In genomic region chr3:129256270-129256669, GRCh38 we compare ENCODE assay signal across 28 cellular contexts.
"Had no signal": no experiment of that assay in that cellular context is flagged by ENCODE, and none has a peak within 500 bp of the region (broad histone marks: within the 10 kb centered on the region; RNA-seq: fewer than 3 reads in every experiment).

No MANE protein-coding gene starts in this region.

- DNase-seq: activated B cell treated with CpG ODN at 0.5 μM for 24 hours; activated CD4-positive, alpha-beta memory T cell treated with anti-CD3 and anti-CD28 coated beads, Interleukin-2, amount 10 ng/mL, durations not matched to agents 7 days and 5 days; activated CD4-positive, alpha-beta T cell treated with anti-CD3 and anti-CD28 coated beads for 1 hour; activated CD4-positive, alpha-beta T cell treated with anti-CD3 and anti-CD28 coated beads, Interleukin-2, amount 50 U/mL, for 1 hour; activated gamma-delta T cell treated with Interleukin-2 at 50 U/mL for 16 hours; activated naive CD4-positive, alpha-beta T cell treated with anti-CD3 and anti-CD28 coated beads, Interleukin-2, amount 10 ng/mL, durations not matched to agents 7 days and 5 days; activated naive CD8-positive, alpha-beta T cell treated with anti-CD3 and anti-CD28 coated beads for 36 hours; activated T-cell treated with anti-CD3 and anti-CD28 coated beads for 4 hours; activated T-cell treated with anti-CD3 and anti-CD28 coated beads, Interleukin-2, amount 50 U/mL, for 48 hours; MG63; MV-4-11; NCI-H1092 treated with DMSO at 0.1 percent for 48 hours; NCI-H1436; NCI-H1694 treated with DMSO at 0.1 percent for 48 hours; NCI-H2029 treated with DMSO at 0.1 percent for 48 hours; NCI-H345; NCI-H510A; NCI-H526 treated with DMSO at 0.1 percent for 48 hours; NCI-H82; OCI-M1; Peyer's patch; SIG-M5; T-cell; T-helper 2 cell; T1000 had no signal

- H3K27me3 Mint-ChIP-seq: activated B cell treated with CpG ODN at 0.5 μM for 24 hours; activated CD4-positive, alpha-beta memory T cell treated with anti-CD3 and anti-CD28 coated beads, Interleukin-2, amount 10 ng/mL, durations not matched to agents 7 days and 5 days; activated naive CD4-positive, alpha-beta T cell treated with anti-CD3 and anti-CD28 coated beads, Interleukin-2, amount 10 ng/mL, durations not matched to agents 7 days and 5 days; activated naive CD8-positive, alpha-beta T cell treated with anti-CD3 and anti-CD28 coated beads for 36 hours; T-cell had no signal

- H3K4me1 Mint-ChIP-seq: activated B cell treated with CpG ODN at 0.5 μM for 24 hours had no signal

- H3K9me3 ChIP-seq: MG63, Peyer's patch had no signal

- H3K27me3 ChIP-seq: MG63, Peyer's patch had no signal

- ATAC-seq: T-cell had no signal

- H3K27ac Mint-ChIP-seq: activated B cell treated with CpG ODN at 0.5 μM for 24 hours; activated CD4-positive, alpha-beta memory T cell treated with anti-CD3 and anti-CD28 coated beads, Interleukin-2, amount 10 ng/mL, durations not matched to agents 7 days and 5 days; activated naive CD8-positive, alpha-beta T cell treated with anti-CD3 and anti-CD28 coated beads for 36 hours; activated T-helper 2 cell treated with anti-CD3 and anti-CD28 coated beads, Interferon-gamma antibody, Interleukin-2, Interleukin-4, amounts not matched to agents 10 μg/mL and 5 μg/mL and 100 μg/mL, durations not matched to agents 14 hours and 24 hours and 36 hours; T-cell had no signal

- H3K4me1 ChIP-seq: Peyer's patch had no signal

- H3K4me3 Mint-ChIP-seq: activated B cell treated with CpG ODN at 0.5 μM for 24 hours; activated CD4-positive, alpha-beta memory T cell treated with anti-CD3 and anti-CD28 coated beads, Interleukin-2, amount 10 ng/mL, durations not matched to agents 7 days and 5 days; activated naive CD4-positive, alpha-beta T cell treated with anti-CD3 and anti-CD28 coated beads, Interleukin-2, amount 10 ng/mL, durations not matched to agents 7 days and 5 days; activated naive CD8-positive, alpha-beta T cell treated with anti-CD3 and anti-CD28 coated beads for 36 hours; T-cell had no signal

- H3K4me3 ChIP-seq: MG63, Peyer's patch, SK-N-MC had no signal

- H3K9me3 Mint-ChIP-seq: activated B cell treated with CpG ODN at 0.5 μM for 24 hours; activated CD4-positive, alpha-beta memory T cell treated with anti-CD3 and anti-CD28 coated beads, Interleukin-2, amount 10 ng/mL, durations not matched to agents 7 days and 5 days; activated naive CD4-positive, alpha-beta T cell treated with anti-CD3 and anti-CD28 coated beads, Interleukin-2, amount 10 ng/mL, durations not matched to agents 7 days and 5 days; activated naive CD8-positive, alpha-beta T cell treated with anti-CD3 and anti-CD28 coated beads for 36 hours; activated T-helper 2 cell treated with anti-CD3 and anti-CD28 coated beads, Interferon-gamma antibody, Interleukin-2, Interleukin-4, amounts not matched to agents 10 μg/mL and 5 μg/mL and 100 μg/mL, durations not matched to agents 14 hours and 24 hours and 36 hours; T-cell had no signal

- H3K27ac ChIP-seq: Peyer's patch, RWPE1, SK-N-MC had no signal
